ENCODE assay signal across 8 cellular contexts in the genomic region with DNA sequence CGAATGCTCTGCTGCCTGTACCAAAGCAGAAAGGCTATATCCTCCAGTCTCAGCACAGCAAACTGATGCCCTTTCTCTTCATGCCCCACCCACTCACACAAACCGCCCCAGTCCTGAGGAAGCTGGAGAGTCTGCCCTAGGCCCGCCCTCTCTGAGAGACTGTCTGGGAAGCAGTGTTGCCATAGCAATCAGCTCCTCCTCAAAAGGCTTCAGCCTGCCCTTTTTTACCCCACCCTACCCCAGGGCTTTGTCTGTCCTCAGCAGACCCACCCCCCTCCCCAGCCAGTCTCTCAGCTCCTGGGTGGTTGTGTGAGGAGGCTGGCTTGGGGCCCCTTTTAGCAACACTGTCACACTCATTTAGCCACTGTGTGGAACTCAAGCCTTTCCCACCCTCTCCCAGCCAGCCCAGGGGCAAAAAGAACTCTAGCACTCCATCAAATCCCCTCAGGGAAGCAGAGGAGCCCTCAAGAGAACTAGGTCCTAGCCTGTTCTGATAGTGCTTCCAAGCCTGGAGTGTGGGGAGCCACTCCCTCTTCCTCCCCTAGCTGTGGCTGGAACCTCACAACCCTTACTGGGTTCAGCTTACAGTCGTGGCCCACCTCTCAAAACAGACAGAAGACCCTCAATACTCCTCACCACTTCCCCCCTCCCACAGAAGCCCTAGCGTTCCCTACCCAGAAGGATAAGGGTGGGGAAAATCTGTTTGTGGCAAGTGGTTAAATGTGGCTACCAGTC. TPM values are rescaled to one million over a fixed set of nuclear protein-coding genes. Genes with fewer than 3 reads are reported as not detected.
DNase-seq lines count a peak whose midpoint lies in the region; ATAC-seq, FAIRE-seq and TF ChIP-seq lines count a peak whose summit lies in the region.

No MANE protein-coding gene starts in this region.

- H3K18ac ChIP-seq in H1 (ENCODE audit: extremely low read depth, low read length) (peak overlapping the region; percentile 90), mesenchymal stem cell (ENCODE audit: low read depth in 1 of 2, low read length in 2 of 2) (peak overlapping the region; percentile 37 to 96)

- H2BK5ac ChIP-seq in H1 (ENCODE audit: low read depth, low read length) (peak overlapping the region; percentile 91), mesenchymal stem cell (ENCODE audit: low read depth, low read length, poor library complexity, severe bottlenecking) (no peak overlapping the region)

- peaks cover 6% of the 10 kb centered on the region for H3K36me3 Mint-ChIP-seq in activated CD4-positive, alpha-beta memory T cell treated with anti-CD3 and anti-CD28 coated beads, Interleukin-2, amount 10 ng/mL, durations not matched to agents 7 days and 5 days (ENCODE audit: low read depth)

- H3K4me3 ChIP-seq in H1 (ENCODE audit: extremely low read depth in 1 of 4, insufficient read depth in 2 of 4, low read depth in 3 of 4, low read length in 4 of 4), result peak overlapping the region; percentile 49 to 83 (median 76); a peak in 7 of 8 replicates
- peak overlapping the region; percentile 87 to 96 for H3K4me3 ChIP-seq in mesenchymal stem cell (ENCODE audit: insufficient read depth in 1 of 2, low read depth in 1 of 2, low read length in 2 of 2)

- H4K8ac ChIP-seq in H1 (ENCODE audit: extremely low read depth, insufficient read depth, low read length) (peak overlapping the region; percentile 46; the same call in 1 of the 2 replicates), mesenchymal stem cell (ENCODE audit: low read length) (peak overlapping the region; percentile 81)

- ATAC-seq in HG02588 (IDR thresholded peaks at IDR 0.05; ENCODE audit: unreplicated experiment), result no peak

- H3K4me2 ChIP-seq in H1 (ENCODE audit: insufficient read depth in 1 of 2, low read depth in 2 of 2, low read length in 2 of 2) (peak overlapping the region; percentile 53 to 99), mesenchymal stem cell (ENCODE audit: low read length, poor library complexity, severe bottlenecking) (peak overlapping the region; percentile 89)

- no peak overlapping the region for H3K14ac ChIP-seq in H1 (ENCODE audit: insufficient read length)
- H3K14ac ChIP-seq in mesenchymal stem cell (ENCODE audit: low read length in 2 of 2), result peak overlapping the region in 1 of 2 experiments; percentile 41

- FAIRE-seq in H1 (lab: Jason Lieb, UNC), result peak; percentile 80

- WGBS in H1 (ENCODE audit: extremely low coverage in 1 of 2, insufficient coverage in 1 of 2, insufficient read length in 1 of 2, insufficient replicate concordance in 2 of 2, low coverage in 1 of 2, low lambda C conversion rate in 2 of 2, missing lambda C conversion rate in 1 of 2), 2 experiments, result 9% methylated on average over 5 of the region's 5 CpGs; no CpG with 5 or more reads in 1 of the 2 experiments
- WGBS in mesenchymal stem cell, result 0% methylated on average over 4 of the region's 5 CpGs

- DNase-seq in AML-193 (lab: John Stamatoyannopoulos, UW) (peak; percentile 84 to 85), GOT3 (lab: John Stamatoyannopoulos, UW) (peak; percentile 17), NCI-H748 (lab: John Stamatoyannopoulos, UW; ENCODE audit: unreplicated experiment) (peak; percentile 96), H1 (ENCODE audit: low read depth in 1 of 2, low spot score in 2 of 2) (peak; percentile 76 to 80), mesenchymal stem cell (peak; percentile 99)
- DNase-seq in activated CD4-positive, alpha-beta memory T cell treated with anti-CD3 and anti-CD28 coated beads, Interleukin-2, amount 10 ng/mL, durations not matched to agents 7 days and 5 days, result peak; percentile 87
- peak; percentile 58 to 62 for DNase-seq in stimulated activated CD8-positive, alpha-beta memory T cell treated with anti-CD3 and anti-CD28 coated beads, Interleukin-15, amount 100 ng/mL, for 48 hours (ENCODE audit: low read depth in 2 of 2)

- H4K20me1 ChIP-seq in H1 (replicated peaks in 1 of 2; ENCODE audit: control insufficient read depth in 1 of 2, insufficient read depth in 2 of 2, low read length in 2 of 2), result peaks cover 2 to 5% of the 10 kb centered on the region in 2 experiments

- no peak for TF ChIP-seq RAD21 in H1 (IDR thresholded peaks at IDR 0.05 in 1 of 2, conservative IDR thresholded peaks at IDR 0.05 in 1 of 2; ENCODE audit: low read depth in 2 of 2, low read length in 2 of 2)

- peak overlapping the region; percentile 5 for H3K56ac ChIP-seq in H1 (replicated peaks; ENCODE audit: insufficient read length, low read depth, low read length)

- H3K27me3 ChIP-seq in H1 (replicated peaks in 1 of 4; ENCODE audit: control insufficient read depth in 3 of 4, extremely low read depth in 1 of 4, insufficient read depth in 3 of 4, low read length in 3 of 4) (no peaks in the 10 kb centered on the region), mesenchymal stem cell (ENCODE audit: control insufficient read depth in 1 of 2, insufficient read depth in 1 of 2, low read length in 2 of 2) (no peaks in the 10 kb centered on the region)

- CTCF ChIA-PET in activated CD4-positive, alpha-beta memory T cell treated with anti-CD3 and anti-CD28 coated beads, Interleukin-2, amount 10 ng/mL, durations not matched to agents 7 days and 5 days (lab: Charles Lee), result interaction anchor here (0.8 to 5.1 kb wide), 13 partner anchors 11 to 615 kb away, joined by 3 to 69 read pairs (median 5); a partner anchor contains a TSS
- CTCF ChIA-PET in H1 (lab: Charles Lee; ENCODE audit: partially characterized antibody), result interaction anchor here (0.6 to 2.2 kb wide), 11 partner anchors 10 to 362 kb away, joined by 3 to 9 read pairs (median 4); a partner anchor contains a TSS

- H3K79me1 ChIP-seq in H1 (ENCODE audit: low read depth, low read length), result no peaks in the 10 kb centered on the region
- H3K79me1 ChIP-seq in mesenchymal stem cell (replicated peaks; ENCODE audit: low read length, poor library complexity, severe bottlenecking), result peaks cover 7% of the 10 kb centered on the region

- no peak overlapping the region for H3K23ac ChIP-seq in H1 (ENCODE audit: insufficient read length)
- peak overlapping the region in 1 of 2 experiments; percentile 27 for H3K23ac ChIP-seq in mesenchymal stem cell (ENCODE audit: low read length in 2 of 2)

- H3K4me1 Mint-ChIP-seq in activated CD4-positive, alpha-beta memory T cell treated with anti-CD3 and anti-CD28 coated beads, Interleukin-2, amount 10 ng/mL, durations not matched to agents 7 days and 5 days, result peaks cover 61% of the 10 kb centered on the region

- peak overlapping the region; percentile 86 for H3K4ac ChIP-seq in H1 (replicated peaks; ENCODE audit: insufficient read length, low read depth, low read length)
- peak overlapping the region; percentile 27 to 96 for H3K4ac ChIP-seq in mesenchymal stem cell (ENCODE audit: low read depth in 1 of 2, low read length in 2 of 2)

- POLR2A ChIA-PET in activated CD4-positive, alpha-beta memory T cell treated with anti-CD3 and anti-CD28 coated beads, Interleukin-2, amount 10 ng/mL, durations not matched to agents 7 days and 5 days (lab: Charles Lee), result interaction anchor here (1.1 to 4.7 kb wide), 15 partner anchors 8 to 698 kb away, joined by 3 to 50 read pairs (median 6); a partner anchor contains a TSS
- POLR2A ChIA-PET in H1 (lab: Charles Lee; ENCODE audit: partially characterized antibody), result interaction anchor here (0.5 to 10.3 kb wide), 6 partner anchors 14 to 373 kb away, joined by 3 to 151 read pairs (median 4); a partner anchor contains a TSS

- no peak for TF ChIP-seq CTCF in H1 (IDR thresholded peaks at IDR 0.05; ENCODE audit: control extremely low read depth in 1 of 3, insufficient read depth in 1 of 3, low read depth in 1 of 3, low read length in 3 of 3)

- peak overlapping the region; percentile 35 for H4K5ac ChIP-seq in H1 (ENCODE audit: insufficient read length, low read depth, low read length)

- H3K9me3 ChIP-seq in H1 (ENCODE audit: insufficient read depth in 2 of 2, low read depth in 1 of 2, low read length in 1 of 2) (no peaks in the 10 kb centered on the region), mesenchymal stem cell (ENCODE audit: control insufficient read depth, low read length) (no peaks in the 10 kb centered on the region)

- H2AK5ac ChIP-seq in H1 (ENCODE audit: low read depth, low read length), result no peak overlapping the region; the same call in 1 of the 2 replicates
- H2AK5ac ChIP-seq in mesenchymal stem cell (ENCODE audit: low read length, severe bottlenecking), result peak overlapping the region; percentile 62

- H3K36me3 ChIP-seq in H1 (ENCODE audit: control insufficient read depth in 2 of 4, insufficient read depth in 4 of 4, low read length in 3 of 4) (no peaks in the 10 kb centered on the region), mesenchymal stem cell (ENCODE audit: control insufficient read depth in 1 of 2, insufficient read depth in 2 of 2, low read depth in 1 of 2, low read length in 2 of 2) (peaks cover 2 to 3% of the 10 kb centered on the region in 2 experiments)

- peak overlapping the region; percentile 98 for H3K4me3 Mint-ChIP-seq in activated CD4-positive, alpha-beta memory T cell treated with anti-CD3 and anti-CD28 coated beads, Interleukin-2, amount 10 ng/mL, durations not matched to agents 7 days and 5 days

- H3K9ac ChIP-seq in H1 (replicated peaks in 1 of 4; ENCODE audit: extremely low read depth in 1 of 4, low read depth in 3 of 4, low read length in 3 of 4), result peak overlapping the region in 2 of 4 experiments; percentile 43 to 54; a peak in 3 of 7 replicates
- peak overlapping the region; percentile 92 for H3K9ac ChIP-seq in mesenchymal stem cell (ENCODE audit: low read length)

- H3K9me3 Mint-ChIP-seq in activated CD4-positive, alpha-beta memory T cell treated with anti-CD3 and anti-CD28 coated beads, Interleukin-2, amount 10 ng/mL, durations not matched to agents 7 days and 5 days, result no peaks in the 10 kb centered on the region

- H3K23me2 ChIP-seq in H1 (ENCODE audit: low read depth, low read length), result peaks cover 23% of the 10 kb centered on the region

- H2BK12ac ChIP-seq in H1 (ENCODE audit: low read depth, low read length), result no peak overlapping the region; the same call in 1 of the 2 replicates
- H2BK12ac ChIP-seq in mesenchymal stem cell (ENCODE audit: low read length in 2 of 2), result peak overlapping the region; percentile 61 to 91

- H2AFZ ChIP-seq in H1 (ENCODE audit: low read length), result no peak overlapping the region
- no peak overlapping the region for H2AFZ ChIP-seq in mesenchymal stem cell (ENCODE audit: low read depth, low read length)

- no peaks in the 10 kb centered on the region for H3K27me3 Mint-ChIP-seq in activated CD4-positive, alpha-beta memory T cell treated with anti-CD3 and anti-CD28 coated beads, Interleukin-2, amount 10 ng/mL, durations not matched to agents 7 days and 5 days

- peak overlapping the region; percentile 92 for H3K27ac Mint-ChIP-seq in activated CD4-positive, alpha-beta memory T cell treated with anti-CD3 and anti-CD28 coated beads, Interleukin-2, amount 10 ng/mL, durations not matched to agents 7 days and 5 days

- H2BK20ac ChIP-seq in H1 (ENCODE audit: low read length), result no peak overlapping the region

- TF ChIP-seq EP300 in H1 (IDR thresholded peaks at IDR 0.05; ENCODE audit: borderline replicate concordance in 1 of 2, low read depth in 2 of 2, low read length in 2 of 2), result no peak

- H2BK15ac ChIP-seq in H1 (ENCODE audit: low read length) (peak overlapping the region; percentile 61; the same call in 1 of the 2 replicates), mesenchymal stem cell (ENCODE audit: low read depth, poor library complexity, severe bottlenecking) (peak overlapping the region; percentile 82)

- H2BK120ac ChIP-seq in H1 (replicated peaks; ENCODE audit: low read depth, low read length), result peak overlapping the region; percentile 48
- H2BK120ac ChIP-seq in mesenchymal stem cell (ENCODE audit: low read depth, low read length), result peak overlapping the region; percentile 74

- peak overlapping the region; percentile 29 for H4K91ac ChIP-seq in H1 (replicated peaks; ENCODE audit: insufficient read length, low read length)
- peak overlapping the region; percentile 85 for H4K91ac ChIP-seq in mesenchymal stem cell (ENCODE audit: low read length)

- peaks cover 4 to 25% (median 11%) of the 10 kb centered on the region in 4 experiments; a peak in 6 of 7 replicates for H3K4me1 ChIP-seq in H1 (replicated peaks in 1 of 4; ENCODE audit: control insufficient read depth in 3 of 4, insufficient read depth in 4 of 4, low read length in 3 of 4)
- H3K4me1 ChIP-seq in mesenchymal stem cell (ENCODE audit: control insufficient read depth, insufficient read depth, low read depth, low read length), result peaks cover 33% of the 10 kb centered on the region

- TF ChIP-seq POLR2A in H1 (IDR thresholded peaks at IDR 0.05; ENCODE audit: control extremely low read depth in 1 of 2, low read depth in 2 of 2, low read length in 2 of 2), result peak; percentile 9 to 47; a peak in 2 of 3 replicates

- peak overlapping the region; percentile 76 for H3K27ac ChIP-seq in H1 (ENCODE audit: low read depth, low read length)
- peak overlapping the region; percentile 93 for H3K27ac ChIP-seq in mesenchymal stem cell (ENCODE audit: low read length, poor library complexity, severe bottlenecking)

- H3K79me2 ChIP-seq in H1 (ENCODE audit: control insufficient read depth in 1 of 2, insufficient read depth in 2 of 2, low read length in 2 of 2), result no peaks in the 10 kb centered on the region; a peak in 1 of 4 replicates

RNA-seq across cellular contexts. Expression of a gene that starts 1.4 kb away (rescaled TPM):
- total RNA-seq in activated CD4-positive, alpha-beta memory T cell treated with anti-CD3 and anti-CD28 coated beads, Interleukin-2, amount 10 ng/mL, durations not matched to agents 7 days and 5 days, result 10 to 100 TPM; 24.6 to 26.8 TPM
- total RNA-seq in H1 (2021; fragmentation: NEBNext Ultra II Directional; extraction: Animal tissue kit (Norgen Biotek cat#: 25700)), result 6.4 and 6.9 TPM in 2 replicates
- polyA plus RNA-seq in H1 (2011; rRNA removed), result 10.4 and 13.3 TPM in 2 replicates
- 9.4 TPM for polyA plus RNA-seq in H1 (2011; cell fraction: cytosol; rRNA removed)
- 16.3 TPM for polyA plus RNA-seq in H1 (2011; cell fraction: nucleus; rRNA removed)
- polyA plus RNA-seq in H1 (2012, experiment 1 of 2), result 5.9 to 7.2 TPM (median 6.5 TPM) in 4 replicates
- polyA plus RNA-seq in H1 (2012, experiment 2 of 2), result 6.7 TPM
- polyA plus RNA-seq in H1 (2013, experiment 1 of 2), result 6.5 TPM
- polyA plus RNA-seq in H1 (2013, experiment 2 of 2), result 6.5 TPM
- polyA minus RNA-seq in H1 (2011; rRNA and poly(A)+ RNA removed), result 4.0 and 5.6 TPM in 2 replicates
- polyA minus RNA-seq in H1 (2011; cell fraction: cytosol; rRNA and poly(A)+ RNA removed), result 2.3 TPM
- 4.2 TPM for polyA minus RNA-seq in H1 (2011; cell fraction: nucleus; rRNA and poly(A)+ RNA removed)
- polyA plus RNA-seq in mesenchymal stem cell (2013, experiment 1 of 2), result 43.5 TPM
- polyA plus RNA-seq in mesenchymal stem cell (2013, experiment 2 of 2), result 43.3 TPM

RNA-seq across cellular contexts. Expression of a gene that starts 11.3 kb away (rescaled TPM):
- total RNA-seq in activated CD4-positive, alpha-beta memory T cell treated with anti-CD3 and anti-CD28 coated beads, Interleukin-2, amount 10 ng/mL, durations not matched to agents 7 days and 5 days, result 10 to 100 TPM; 96.0 to 96.9 TPM
- total RNA-seq in H1 (2021; fragmentation: NEBNext Ultra II Directional; extraction: Animal tissue kit (Norgen Biotek cat#: 25700)), result 203 and 208 TPM in 2 replicates
- 256 and 269 TPM in 2 replicates for polyA plus RNA-seq in H1 (2011; rRNA removed)
- polyA plus RNA-seq in H1 (2011; cell fraction: cytosol; rRNA removed), result 254 TPM
- 316 TPM for polyA plus RNA-seq in H1 (2011; cell fraction: nucleus; rRNA removed)
- 188 to 219 TPM (median 214 TPM) in 4 replicates for polyA plus RNA-seq in H1 (2012, experiment 1 of 2)
- polyA plus RNA-seq in H1 (2012, experiment 2 of 2), result 232 TPM
- 147 TPM for polyA plus RNA-seq in H1 (2013, experiment 1 of 2)
- 151 TPM for polyA plus RNA-seq in H1 (2013, experiment 2 of 2)
- 168 and 177 TPM in 2 replicates for polyA minus RNA-seq in H1 (2011; rRNA and poly(A)+ RNA removed)
- 55.6 TPM for polyA minus RNA-seq in H1 (2011; cell fraction: cytosol; rRNA and poly(A)+ RNA removed)
- 74.0 TPM for polyA minus RNA-seq in H1 (2011; cell fraction: nucleus; rRNA and poly(A)+ RNA removed)
- 95.3 TPM for polyA plus RNA-seq in mesenchymal stem cell (2013, experiment 1 of 2)
- 89.1 TPM for polyA plus RNA-seq in mesenchymal stem cell (2013, experiment 2 of 2)

RNA-seq across cellular contexts. Expression of a gene that starts 17.9 kb away (rescaled TPM):
- 10 to 100 TPM; 22.8 to 28.6 TPM for total RNA-seq in activated CD4-positive, alpha-beta memory T cell treated with anti-CD3 and anti-CD28 coated beads, Interleukin-2, amount 10 ng/mL, durations not matched to agents 7 days and 5 days
- total RNA-seq in H1 (2021; fragmentation: NEBNext Ultra II Directional; extraction: Animal tissue kit (Norgen Biotek cat#: 25700)), result 20.3 and 20.5 TPM in 2 replicates
- 31.3 and 41.0 TPM in 2 replicates for polyA plus RNA-seq in H1 (2011; rRNA removed)
- polyA plus RNA-seq in H1 (2011; cell fraction: cytosol; rRNA removed), result 29.0 TPM
- 77.5 TPM for polyA plus RNA-seq in H1 (2011; cell fraction: nucleus; rRNA removed)
- 19.6 to 25.6 TPM (median 23.1 TPM) in 4 replicates for polyA plus RNA-seq in H1 (2012, experiment 1 of 2)
- polyA plus RNA-seq in H1 (2012, experiment 2 of 2), result 19.9 TPM
- polyA plus RNA-seq in H1 (2013, experiment 1 of 2), result 26.4 TPM
- polyA plus RNA-seq in H1 (2013, experiment 2 of 2), result 24.1 TPM
- 35.5 and 41.3 TPM in 2 replicates for polyA minus RNA-seq in H1 (2011; rRNA and poly(A)+ RNA removed)
- polyA minus RNA-seq in H1 (2011; cell fraction: cytosol; rRNA and poly(A)+ RNA removed), result 11.7 TPM
- 34.7 TPM for polyA minus RNA-seq in H1 (2011; cell fraction: nucleus; rRNA and poly(A)+ RNA removed)
- polyA plus RNA-seq in mesenchymal stem cell (2013, experiment 1 of 2), result 14.0 TPM
- polyA plus RNA-seq in mesenchymal stem cell (2013, experiment 2 of 2), result 14.1 TPM

RNA-seq across cellular contexts. Expression of a gene that starts 34.5 kb away (rescaled TPM):
- 100 to 1,000 TPM in 1 of 2 experiments, 10 to 100 TPM in 1; 97.0 to 100 TPM for total RNA-seq in activated CD4-positive, alpha-beta memory T cell treated with anti-CD3 and anti-CD28 coated beads, Interleukin-2, amount 10 ng/mL, durations not matched to agents 7 days and 5 days
- total RNA-seq in H1 (2021; fragmentation: NEBNext Ultra II Directional; extraction: Animal tissue kit (Norgen Biotek cat#: 25700)), result 86.7 and 87.1 TPM in 2 replicates
- polyA plus RNA-seq in H1 (2011; rRNA removed), result 66.6 and 75.2 TPM in 2 replicates
- 66.4 TPM for polyA plus RNA-seq in H1 (2011; cell fraction: cytosol; rRNA removed)
- 205 TPM for polyA plus RNA-seq in H1 (2011; cell fraction: nucleus; rRNA removed)
- 85.8 to 103 TPM (median 96.9 TPM) in 4 replicates for polyA plus RNA-seq in H1 (2012, experiment 1 of 2)
- polyA plus RNA-seq in H1 (2012, experiment 2 of 2), result 153 TPM
- 60.4 TPM for polyA plus RNA-seq in H1 (2013, experiment 1 of 2)
- 58.8 TPM for polyA plus RNA-seq in H1 (2013, experiment 2 of 2)
- 58.4 and 62.8 TPM in 2 replicates for polyA minus RNA-seq in H1 (2011; rRNA and poly(A)+ RNA removed)
- 41.1 TPM for polyA minus RNA-seq in H1 (2011; cell fraction: cytosol; rRNA and poly(A)+ RNA removed)
- polyA minus RNA-seq in H1 (2011; cell fraction: nucleus; rRNA and poly(A)+ RNA removed), result 83.4 TPM
- polyA plus RNA-seq in mesenchymal stem cell (2013, experiment 1 of 2), result 5.8 TPM
- 6.7 TPM for polyA plus RNA-seq in mesenchymal stem cell (2013, experiment 2 of 2)

RNA-seq across cellular contexts. Expression of a gene that starts 41.9 kb away (rescaled TPM):
- 100 to 1,000 TPM; 224 to 236 TPM for total RNA-seq in activated CD4-positive, alpha-beta memory T cell treated with anti-CD3 and anti-CD28 coated beads, Interleukin-2, amount 10 ng/mL, durations not matched to agents 7 days and 5 days
- 375 and 379 TPM in 2 replicates for total RNA-seq in H1 (2021; fragmentation: NEBNext Ultra II Directional; extraction: Animal tissue kit (Norgen Biotek cat#: 25700))
- 159 and 173 TPM in 2 replicates for polyA plus RNA-seq in H1 (2011; rRNA removed)
- 261 TPM for polyA plus RNA-seq in H1 (2011; cell fraction: cytosol; rRNA removed)
- polyA plus RNA-seq in H1 (2011; cell fraction: nucleus; rRNA removed), result 391 TPM
- 349 to 413 TPM (median 400 TPM) in 4 replicates for polyA plus RNA-seq in H1 (2012, experiment 1 of 2)
- 128 TPM for polyA plus RNA-seq in H1 (2012, experiment 2 of 2)
- polyA plus RNA-seq in H1 (2013, experiment 1 of 2), result 137 TPM
- 123 TPM for polyA plus RNA-seq in H1 (2013, experiment 2 of 2)
- polyA minus RNA-seq in H1 (2011; rRNA and poly(A)+ RNA removed), result 646 and 651 TPM in 2 replicates
- 279 TPM for polyA minus RNA-seq in H1 (2011; cell fraction: cytosol; rRNA and poly(A)+ RNA removed)
- polyA minus RNA-seq in H1 (2011; cell fraction: nucleus; rRNA and poly(A)+ RNA removed), result 263 TPM
- polyA plus RNA-seq in mesenchymal stem cell (2013, experiment 1 of 2), result 135 TPM
- polyA plus RNA-seq in mesenchymal stem cell (2013, experiment 2 of 2), result 128 TPM

Comparison
In these comparisons a context has a peak if more than half of its experiments do, and no peak if none do; other contexts are left out.
1. DNase-seq: peak in every context shown above with its lines; median percentile 99 in mesenchymal stem cell; 96 in NCI-H748; 87 in activated CD4-positive, alpha-beta memory T cell treated with anti-CD3 and anti-CD28 coated beads, Interleukin-2, amount 10 ng/mL, durations not matched to agents 7 days and 5 days; 84 in AML-193; 78 in H1; 60 in stimulated activated CD8-positive, alpha-beta memory T cell treated with anti-CD3 and anti-CD28 coated beads, Interleukin-15, amount 100 ng/mL, for 48 hours; 17 in GOT3.